1 cellular context compared by ENCODE assay signal in genomic region chr22:40452730-40453487, GRCh38.
TF ChIP-seq lines count a peak whose summit lies in the region.

No MANE protein-coding gene starts in this region.

TF ChIP-seq in K562, 482 proteins besides CTCF, POLR2A, EP300 and RAD21 (continued from another document):
- TF ChIP-seq ZBTB33 (CRISPR knock-in tag; IDR thresholded peaks at IDR 0.05) (no peak), ELK3 (CRISPR knock-in tag; IDR thresholded peaks at IDR 0.05) (no peak), ZNF316 (IDR thresholded peaks at IDR 0.05) (peak; percentile 30), ZNF507 (tag; conservative IDR thresholded peaks at IDR 0.05) (no peak), ZNF785 (CRISPR knock-in tag; IDR thresholded peaks at IDR 0.05) (no peak), POLR2AphosphoS5 (IDR thresholded peaks at IDR 0.05; ENCODE audit: control insufficient read depth, insufficient read depth, low read depth, low read length) (no peak), MTA3 (IDR thresholded peaks at IDR 0.05; ENCODE audit: borderline replicate concordance) (no peak), NFIX (CRISPR knock-in tag; IDR thresholded peaks at IDR 0.05; ENCODE audit: low read depth) (peak; percentile 88), ZKSCAN1 (IDR thresholded peaks at IDR 0.05; ENCODE audit: low read depth, low read length) (no peak), DACH1 (IDR thresholded peaks at IDR 0.05; ENCODE audit: partially characterized antibody) (no peak), ARID4B (CRISPR knock-in tag; IDR thresholded peaks at IDR 0.05) (no peak), TCFL5 (CRISPR knock-in tag; conservative IDR thresholded peaks at IDR 0.05) (no peak), ZNF696 (CRISPR knock-in tag; conservative IDR thresholded peaks at IDR 0.05) (no peak), RFX5 (IDR thresholded peaks at IDR 0.05; ENCODE audit: low read depth, low read length) (no peak), NFIC (IDR thresholded peaks at IDR 0.05) (peak; percentile 97), BMI1 (IDR thresholded peaks at IDR 0.05; ENCODE audit: low read length) (no peak), ZNF280A (IDR thresholded peaks at IDR 0.05; ENCODE audit: low read depth, partially characterized antibody) (no peak), BCL6 (CRISPR knock-in tag; IDR thresholded peaks at IDR 0.05) (no peak), MEIS2 (IDR thresholded peaks at IDR 0.05; ENCODE audit: partially characterized antibody) (no peak)
